9 cellular contexts compared by ENCODE assay signal in the genomic region with DNA sequence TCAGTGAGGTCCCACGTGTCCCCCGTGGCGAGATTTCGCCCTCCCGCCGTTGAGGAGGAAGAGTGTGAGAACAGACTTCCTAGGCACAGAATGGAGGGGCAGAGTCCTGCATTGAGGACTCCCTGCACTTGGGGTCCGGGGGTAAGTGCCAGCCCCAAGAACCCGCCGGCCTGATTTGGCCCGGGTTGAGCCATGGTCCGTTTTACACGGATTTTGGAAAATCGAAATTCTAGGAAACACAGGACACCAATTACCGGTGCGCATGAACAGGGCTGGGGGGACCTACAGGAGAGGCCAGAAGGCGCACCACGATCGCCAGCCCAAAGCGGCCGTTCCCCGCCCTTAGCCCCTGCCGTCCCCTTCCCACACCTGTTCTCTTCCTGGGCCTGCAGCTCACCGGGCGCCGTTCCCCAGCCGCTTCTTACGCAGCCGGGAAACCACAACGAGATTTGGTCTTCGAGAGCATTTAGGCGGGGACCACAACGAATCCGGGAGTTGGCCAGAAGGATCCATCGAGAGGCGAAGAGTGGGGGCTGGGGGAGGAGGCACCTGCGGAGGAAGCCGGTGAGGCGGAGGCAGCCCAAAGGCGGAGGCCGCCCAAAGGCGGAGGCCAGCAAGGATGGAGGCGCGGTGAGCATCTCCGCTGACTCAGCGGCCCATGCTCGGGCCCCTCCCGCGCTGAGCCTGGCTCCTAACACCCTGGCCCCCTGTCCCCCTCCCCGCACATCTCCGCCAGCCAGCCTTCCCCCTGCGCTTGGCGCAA. TPM values are rescaled to one million over a fixed set of nuclear protein-coding genes. Genes with fewer than 3 reads are reported as not detected.
DNase-seq lines count a peak whose midpoint lies in the region; ATAC-seq and TF ChIP-seq lines count a peak whose summit lies in the region.
"Had no signal": no experiment of that assay in that cellular context is flagged by ENCODE, and none has a peak within 500 bp of the region (broad histone marks: within the 10 kb centered on the region; RNA-seq: fewer than 3 reads in every experiment).

No MANE protein-coding gene starts in this region.

- peak overlapping the region; percentile 13 for H3K4me3 Mint-ChIP-seq in natural killer cell
- H3K4me3 Mint-ChIP-seq in natural killer cell treated with Interleukin-12 subunit alpha and Interleukin-12 subunit beta and Interleukin-15 and Interleukin-18, amount 100 ng/mL, for 72 hours: no peak overlapping the region
- H3K4me3 Mint-ChIP-seq in T-cell: peak overlapping the region; percentile 39 to 55 (median 39)
- peak overlapping the region; percentile 34 for H3K4me3 Mint-ChIP-seq in type B pancreatic cell

- H3K4me1 Mint-ChIP-seq in natural killer cell (peaks cover 10 to 20% of the 10 kb centered on the region in 2 donors), T-cell (peaks cover 15 to 30% (median 21%) of the 10 kb centered on the region in 3 donors), type B pancreatic cell (ENCODE audit: unreplicated experiment) (peaks cover 1% of the 10 kb centered on the region)
- peaks cover 7 to 17% of the 10 kb centered on the region in 2 donors for H3K4me1 Mint-ChIP-seq in natural killer cell treated with Interleukin-12 subunit alpha and Interleukin-12 subunit beta and Interleukin-15 and Interleukin-18, amount 100 ng/mL, for 72 hours (ENCODE audit: low read depth in 2 of 2)

- no peaks in the 10 kb centered on the region for H3K9me3 ChIP-seq in iPS-18a (ENCODE audit: control insufficient read depth, low read depth, low read length)

- intact Hi-C loops in natural killer cell (cut with micrococcal nuclease): no loop called here

- H3K4me3 ChIP-seq in iPS-18a (ENCODE audit: low read length): peak overlapping the region; percentile 37

- no peaks in the 10 kb centered on the region for H3K36me3 ChIP-seq in iPS-18a (ENCODE audit: control insufficient read depth, low read depth, low read length)

- H3K27ac ChIP-seq in iPS-18a (ENCODE audit: low read length) (no peak overlapping the region), RWPE1 (no peak overlapping the region)

- no peak for DNase-seq in natural killer cell
- DNase-seq in natural killer cell treated with Interleukin-12 subunit alpha and Interleukin-12 subunit beta and Interleukin-15 and Interleukin-18, amount 100 ng/mL, for 72 hours (ENCODE audit: low spot score): no peak
- peak in 3 of 34 experiments; percentile 14 to 24 (median 20) for DNase-seq in T-cell
- no peak for DNase-seq in type B pancreatic cell (ENCODE audit: extremely low spot score, unreplicated experiment)
- no peak for DNase-seq in RWPE1 (ENCODE audit: low spot score)
- no peak for DNase-seq in NOMO-1 treated with DMSO at 0.1 percent for 48 hours (lab: John Stamatoyannopoulos, UW; ENCODE audit: unreplicated experiment)
- DNase-seq in G401 (ENCODE audit: low spot score): no peak
- DNase-seq: KG1 had no signal

- ATAC-seq in natural killer cell: peak in 1 of 3 donors; percentile 25
- no peak for ATAC-seq in natural killer cell treated with Interleukin-12 subunit alpha and Interleukin-12 subunit beta and Interleukin-15 and Interleukin-18, amount 100 ng/mL, for 72 hours
- peak in 2 of 4 experiments; percentile 20 to 24 for ATAC-seq in T-cell (replicated peaks in 1 of 4)

- TF ChIP-seq CTCF in natural killer cell (IDR thresholded peaks at IDR 0.05) (no peak), type B pancreatic cell (conservative IDR thresholded peaks at IDR 0.05) (no peak), RWPE1 (conservative IDR thresholded peaks at IDR 0.05; ENCODE audit: low read depth) (no peak)

- H3K9ac ChIP-seq in iPS-18a (ENCODE audit: low read length): no peak overlapping the region

- peaks cover 60 to 74% of the 10 kb centered on the region in 2 donors for H3K27me3 Mint-ChIP-seq in natural killer cell (ENCODE audit: low read depth in 2 of 2)
- H3K27me3 Mint-ChIP-seq in natural killer cell treated with Interleukin-12 subunit alpha and Interleukin-12 subunit beta and Interleukin-15 and Interleukin-18, amount 100 ng/mL, for 72 hours: peaks cover 37 to 61% of the 10 kb centered on the region in 2 donors
- H3K27me3 Mint-ChIP-seq in T-cell: peaks cover 42 to 58% of the 10 kb centered on the region in 2 donors
- peaks cover 85% of the 10 kb centered on the region for H3K27me3 Mint-ChIP-seq in type B pancreatic cell

- H3K27ac Mint-ChIP-seq in natural killer cell (peak overlapping the region in 1 of 2 donors; percentile 36), T-cell (no peak overlapping the region), type B pancreatic cell (no peak overlapping the region)
- H3K27ac Mint-ChIP-seq in natural killer cell treated with Interleukin-12 subunit alpha and Interleukin-12 subunit beta and Interleukin-15 and Interleukin-18, amount 100 ng/mL, for 72 hours: no peak overlapping the region

- peaks cover 100% of the 10 kb centered on the region for H3K27me3 ChIP-seq in iPS-18a (ENCODE audit: control insufficient read depth, insufficient read depth, low read length)

- H3K36me3 Mint-ChIP-seq in natural killer cell: no peaks in the 10 kb centered on the region
- H3K36me3 Mint-ChIP-seq in natural killer cell treated with Interleukin-12 subunit alpha and Interleukin-12 subunit beta and Interleukin-15 and Interleukin-18, amount 100 ng/mL, for 72 hours: no peaks in the 10 kb centered on the region
- no peaks in the 10 kb centered on the region for H3K36me3 Mint-ChIP-seq in T-cell
- peaks cover 3% of the 10 kb centered on the region for H3K36me3 Mint-ChIP-seq in type B pancreatic cell

- in situ Hi-C loops in G401 (cut with HindIII; ENCODE audit: low sequenced_read_pairs): no loop called here

- POLR2A ChIA-PET in T-cell (lab: Charles Lee) (no interaction called here), RWPE1 (lab: Yijun Ruan, JAX; ENCODE audit: low non-redundant PET) (no interaction called here)

- CTCF ChIA-PET in T-cell (lab: Charles Lee): no interaction called here
- CTCF ChIA-PET in RWPE1 (lab: Yijun Ruan, JAX): interaction anchor here (0.5 to 0.8 kb wide), 4 partner anchors 8 to 472 kb away, joined by 3 to 4 read pairs (median 3); no protein-coding TSS in a partner anchor

- H3K9me3 Mint-ChIP-seq in natural killer cell (no peaks in the 10 kb centered on the region), T-cell (no peaks in the 10 kb centered on the region), type B pancreatic cell (no peaks in the 10 kb centered on the region)
- H3K9me3 Mint-ChIP-seq in natural killer cell treated with Interleukin-12 subunit alpha and Interleukin-12 subunit beta and Interleukin-15 and Interleukin-18, amount 100 ng/mL, for 72 hours: no peaks in the 10 kb centered on the region

- H3K4me1 ChIP-seq in iPS-18a (ENCODE audit: control insufficient read depth, low read depth, low read length): peaks cover under 1% of the 10 kb centered on the region

RNA-seq across cellular contexts. Expression of a gene that starts 0.5 kb away (rescaled TPM):
- total RNA-seq in natural killer cell (under 1 TPM in 2 of 3 donors, not detected in 1; 0.23 to 0.45 TPM), T-cell (under 1 TPM in 2 of 5 donors, not detected in 3; 0.28 to 0.46 TPM), type B pancreatic cell (ENCODE audit: low replicate concordance) (0.67 and 2.9 TPM in 2 replicates)
- total RNA-seq in natural killer cell treated with Interleukin-12 subunit alpha and Interleukin-12 subunit beta and Interleukin-15 and Interleukin-18, amount 100 ng/mL, for 72 hours: under 1 TPM; 0.12 to 0.95 TPM
- total RNA-seq in G401 (2014; rRNA removed; shearing (Covaris generic)): not detected in 2 replicates

RNA-seq across cellular contexts. Expression of a gene that starts 6.3 kb away (rescaled TPM):
- total RNA-seq in natural killer cell: 10 to 100 TPM; 22.9 to 35.9 (median 33.2) TPM
- total RNA-seq in natural killer cell treated with Interleukin-12 subunit alpha and Interleukin-12 subunit beta and Interleukin-15 and Interleukin-18, amount 100 ng/mL, for 72 hours: 10 to 100 TPM; 31.3 to 41.3 TPM
- total RNA-seq in T-cell: 10 to 100 TPM; 17.6 to 34.3 (median 28.0) TPM
- total RNA-seq in type B pancreatic cell (ENCODE audit: low replicate concordance): 30.1 and 32.8 TPM in 2 replicates
- total RNA-seq in G401 (2014; rRNA removed; shearing (Covaris generic)): 38.2 and 39.9 TPM in 2 replicates

RNA-seq across cellular contexts. Expression of a gene that starts 12.2 kb away (rescaled TPM):
- total RNA-seq in natural killer cell (under 1 TPM in 2 of 3 donors, not detected in 1; 0.21 to 0.43 TPM), T-cell (under 1 TPM in 3 of 5 donors, not detected in 2; 0.33 to 0.76 (median 0.47) TPM), type B pancreatic cell (ENCODE audit: low replicate concordance) (1.4 and 3.2 TPM in 2 replicates)
- 1 to 10 TPM in 1 of 2 donors, under 1 TPM in 1; 0.55 to 1.0 TPM for total RNA-seq in natural killer cell treated with Interleukin-12 subunit alpha and Interleukin-12 subunit beta and Interleukin-15 and Interleukin-18, amount 100 ng/mL, for 72 hours
- 0.81 TPM in 1 of 2 replicates, not detected in the other for total RNA-seq in G401 (2014; rRNA removed; shearing (Covaris generic))

RNA-seq across cellular contexts. Expression of a gene that starts 14.4 kb away (rescaled TPM):
- total RNA-seq in natural killer cell: 1 to 10 TPM; 1.7 to 1.9 (median 1.8) TPM
- 1 to 10 TPM; 1.3 to 1.5 TPM for total RNA-seq in natural killer cell treated with Interleukin-12 subunit alpha and Interleukin-12 subunit beta and Interleukin-15 and Interleukin-18, amount 100 ng/mL, for 72 hours
- under 1 TPM in 4 of 5 donors, not detected in 1; 0.32 to 0.73 (median 0.66) TPM for total RNA-seq in T-cell
- 1.5 and 2.8 TPM in 2 replicates for total RNA-seq in type B pancreatic cell (ENCODE audit: low replicate concordance)
- total RNA-seq in G401 (2014; rRNA removed; shearing (Covaris generic)): not detected in 2 replicates

RNA-seq across cellular contexts. Expression of a gene that starts 15.7 kb away (rescaled TPM):
- 100 to 1,000 TPM; 234 to 242 (median 237) TPM for total RNA-seq in natural killer cell
- 100 to 1,000 TPM; 190 to 233 TPM for total RNA-seq in natural killer cell treated with Interleukin-12 subunit alpha and Interleukin-12 subunit beta and Interleukin-15 and Interleukin-18, amount 100 ng/mL, for 72 hours
- total RNA-seq in T-cell: 100 to 1,000 TPM; 144 to 167 (median 149) TPM
- total RNA-seq in type B pancreatic cell (ENCODE audit: low replicate concordance): 111 and 122 TPM in 2 replicates
- 120 and 137 TPM in 2 replicates for total RNA-seq in G401 (2014; rRNA removed; shearing (Covaris generic))
